9 cellular contexts compared by ENCODE assay signal in the genomic region with DNA sequence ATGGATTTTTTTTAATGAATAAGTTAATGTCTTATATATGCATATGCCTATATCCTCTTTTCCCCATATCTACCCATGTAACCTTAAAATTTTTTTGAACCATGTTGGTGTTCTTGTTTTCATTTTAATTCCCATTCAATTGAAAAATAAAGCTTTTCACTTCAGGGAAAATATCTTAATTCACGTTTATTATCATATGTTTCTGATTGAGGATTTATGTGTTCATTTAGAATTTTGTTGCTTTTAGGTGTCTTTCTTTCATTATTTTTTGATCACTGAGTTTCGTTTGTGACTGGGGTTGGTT.
"Had no signal": no experiment of that assay in that cellular context is flagged by ENCODE, and none has a peak within 500 bp of the region (broad histone marks: within the 10 kb centered on the region; RNA-seq: fewer than 3 reads in every experiment).

No MANE protein-coding gene starts in this region.

- H3K9ac ChIP-seq: neural progenitor cell had no signal

- H2AFZ ChIP-seq: neural progenitor cell had no signal

- H3K27ac Mint-ChIP-seq: immature natural killer cell had no signal

- H3K27me3 ChIP-seq: neural progenitor cell, right lobe of liver, upper lobe of left lung had no signal

- H3K4me3 Mint-ChIP-seq: activated CD4-positive, alpha-beta T cell treated with anti-CD3 and anti-CD28 coated beads, Interleukin-2, amount 10 ng/mL, durations not matched to agents 7 days and 5 days; brain; immature natural killer cell; neural progenitor cell had no signal

- DNase-seq: cortex of kidney had no signal

- H3K4me1 Mint-ChIP-seq: brain, neural progenitor cell had no signal

- H3K9me3 Mint-ChIP-seq: activated CD4-positive, alpha-beta T cell treated with anti-CD3 and anti-CD28 coated beads, Interleukin-2, amount 10 ng/mL, durations not matched to agents 7 days and 5 days; brain; immature natural killer cell; neural progenitor cell had no signal

- H3K9me3 ChIP-seq: psoas muscle, right lobe of liver, upper lobe of left lung had no signal

- H3K27ac ChIP-seq: neural progenitor cell, right lobe of liver, upper lobe of left lung had no signal

- H3K4me3 ChIP-seq: neural progenitor cell, psoas muscle, right lobe of liver, smooth muscle cell, upper lobe of left lung had no signal

- H3K36me3 ChIP-seq: neural progenitor cell had no signal

- H3K4me1 ChIP-seq: neural progenitor cell, right lobe of liver, upper lobe of left lung had no signal

- H3K27me3 Mint-ChIP-seq: activated CD4-positive, alpha-beta T cell treated with anti-CD3 and anti-CD28 coated beads, Interleukin-2, amount 10 ng/mL, durations not matched to agents 7 days and 5 days; brain had no signal

- H3K4me2 ChIP-seq: neural progenitor cell, smooth muscle cell had no signal
